In genomic region chr5:67003373-67003905, GRCh38 we compare ENCODE assay signal across 8 cellular contexts.
A peak's percentile ranks its signal among the peaks of the same experiment; 100 is the strongest.
DNase-seq lines count a peak whose midpoint lies in the region; ATAC-seq and TF ChIP-seq lines count a peak whose summit lies in the region.

No MANE protein-coding gene starts in this region.

- H4K20me1 ChIP-seq in Loucy (ENCODE audit: insufficient read depth, low read length, poor library complexity, severe bottlenecking): peaks cover 4% of the 10 kb centered on the region

- peaks cover 38% of the 10 kb centered on the region for H3K79me2 ChIP-seq in Loucy (ENCODE audit: insufficient read depth, low read length)

- H3K9ac ChIP-seq in Loucy (ENCODE audit: low read depth, low read length, poor library complexity, severe bottlenecking): peak overlapping the region; percentile 97

- H3K4me2 ChIP-seq in Loucy (ENCODE audit: low read depth, low read length, poor library complexity, severe bottlenecking): peak overlapping the region; percentile 70

- peak overlapping the region; percentile 88 to 97 (median 93) for H3K4me3 Mint-ChIP-seq in CD4-positive, CD25-positive, alpha-beta regulatory T cell
- peak overlapping the region; percentile 77 for H3K4me3 Mint-ChIP-seq in nephron progenitor cell

- H3K27ac Mint-ChIP-seq in CD4-positive, CD25-positive, alpha-beta regulatory T cell: peak overlapping the region; percentile 79 to 96 (median 87)
- no peak overlapping the region for H3K27ac Mint-ChIP-seq in nephron progenitor cell

- no peaks in the 10 kb centered on the region for H3K27me3 ChIP-seq in CD4-positive, CD25-positive, alpha-beta regulatory T cell (ENCODE audit: control insufficient read depth, insufficient read depth, low read length)
- H3K27me3 ChIP-seq in Loucy (ENCODE audit: insufficient read depth, low read length, poor library complexity, severe bottlenecking) (no peaks in the 10 kb centered on the region), dorsolateral prefrontal cortex (no peaks in the 10 kb centered on the region)

- peak overlapping the region; percentile 86 for H2AFZ ChIP-seq in Loucy (ENCODE audit: low read length)

- H3K27me3 Mint-ChIP-seq in CD4-positive, CD25-positive, alpha-beta regulatory T cell: no peaks in the 10 kb centered on the region
- peaks cover 4% of the 10 kb centered on the region for H3K27me3 Mint-ChIP-seq in nephron progenitor cell (ENCODE audit: low read depth, poor library complexity)

- H3K9me3 Mint-ChIP-seq in CD4-positive, CD25-positive, alpha-beta regulatory T cell: no peaks in the 10 kb centered on the region
- no peaks in the 10 kb centered on the region for H3K9me3 Mint-ChIP-seq in nephron progenitor cell

- no peaks in the 10 kb centered on the region for H3K9me2 ChIP-seq in Loucy (replicated peaks; ENCODE audit: low read depth, low read length)

- intact Hi-C loops in dorsolateral prefrontal cortex (cut with DNase I): no loop called here

- TF ChIP-seq CTCF in Loucy (conservative IDR thresholded peaks at IDR 0.05; ENCODE audit: low read length): no peak
- no peak for TF ChIP-seq CTCF in dorsolateral prefrontal cortex (IDR thresholded peaks at IDR 0.05 in 54 of 56, conservative IDR thresholded peaks at IDR 0.05 in 2 of 56; ENCODE audit: low read depth in 1 of 56, partially characterized antibody in 56 of 56)
- TF ChIP-seq CTCF in nephron progenitor cell (IDR thresholded peaks at IDR 0.05): no peak

- peak overlapping the region; percentile 76 for H3K4me3 ChIP-seq in CD4-positive, CD25-positive, alpha-beta regulatory T cell (ENCODE audit: low read depth, low read length)
- peak overlapping the region; percentile 88 for H3K4me3 ChIP-seq in Loucy (ENCODE audit: low read length, poor library complexity, severe bottlenecking)
- peak overlapping the region; percentile 41 to 81 (median 68) for H3K4me3 ChIP-seq in dorsolateral prefrontal cortex

- no peaks in the 10 kb centered on the region for H3K9me3 ChIP-seq in CD4-positive, CD25-positive, alpha-beta regulatory T cell (ENCODE audit: control insufficient read depth in 2 of 2, low read length in 2 of 2)
- H3K9me3 ChIP-seq in Loucy (ENCODE audit: insufficient read depth, low read depth, low read length): no peaks in the 10 kb centered on the region

- H3K4me1 ChIP-seq in CD4-positive, CD25-positive, alpha-beta regulatory T cell (ENCODE audit: control insufficient read depth, insufficient read depth, low read length, poor library complexity, severe bottlenecking): peaks cover 39% of the 10 kb centered on the region
- H3K4me1 ChIP-seq in Loucy (ENCODE audit: insufficient read depth, low read length, poor library complexity, severe bottlenecking): peaks cover 51% of the 10 kb centered on the region

- ATAC-seq in CD4-positive, CD25-positive, alpha-beta regulatory T cell (ENCODE audit: low read depth in 2 of 2): no peak
- no peak for ATAC-seq in HG03045 (IDR thresholded peaks at IDR 0.05; ENCODE audit: unreplicated experiment)

- peaks cover 28 to 50% (median 43%) of the 10 kb centered on the region in 4 donors for H3K4me1 Mint-ChIP-seq in CD4-positive, CD25-positive, alpha-beta regulatory T cell
- peaks cover 48% of the 10 kb centered on the region for H3K4me1 Mint-ChIP-seq in nephron progenitor cell

- H3F3A ChIP-seq in Loucy (ENCODE audit: low read depth): no peaks in the 10 kb centered on the region; the same call in 1 of the 2 replicates

- no peaks in the 10 kb centered on the region for H3K36me3 ChIP-seq in CD4-positive, CD25-positive, alpha-beta regulatory T cell (ENCODE audit: control insufficient read depth, insufficient read depth, low read length)
- no peaks in the 10 kb centered on the region for H3K36me3 ChIP-seq in Loucy (ENCODE audit: insufficient read depth, low read length)

- H3K27ac ChIP-seq in CD4-positive, CD25-positive, alpha-beta regulatory T cell (ENCODE audit: insufficient read depth, low read length, poor library complexity, severe bottlenecking): peak overlapping the region; percentile 83
- H3K27ac ChIP-seq in dorsolateral prefrontal cortex: peak overlapping the region in 38 of 59 donors; percentile 4 to 82 (median 62)

- no peak for DNase-seq in CD4-positive, CD25-positive, alpha-beta regulatory T cell
- DNase-seq in dorsolateral prefrontal cortex (no peak), nephron progenitor cell (no peak), NCI-H146 treated with DMSO at 0.1 percent for 48 hours (lab: John Stamatoyannopoulos, UW; ENCODE audit: unreplicated experiment) (no peak), NCI-H345 (lab: John Stamatoyannopoulos, UW) (no peak), HK-2 (ENCODE audit: unreplicated experiment) (no peak)

- no peaks in the 10 kb centered on the region for H3K36me3 Mint-ChIP-seq in CD4-positive, CD25-positive, alpha-beta regulatory T cell
- no peaks in the 10 kb centered on the region for H3K36me3 Mint-ChIP-seq in nephron progenitor cell (ENCODE audit: low read depth)
